In genomic region chr11:3126901-3127691, GRCh38 we compare ENCODE assay signal across 17 cellular contexts. TPM values are rescaled to one million over a fixed set of nuclear protein-coding genes. Genes with fewer than 3 reads are reported as not detected.
DNase-seq lines count a peak whose midpoint lies in the region; ATAC-seq and TF ChIP-seq lines count a peak whose summit lies in the region.
"Had no signal": no experiment of that assay in that cellular context is flagged by ENCODE, and none has a peak within 500 bp of the region (broad histone marks: within the 10 kb centered on the region; RNA-seq: fewer than 3 reads in every experiment).

No MANE protein-coding gene starts in this region.

- H3K4me1 Mint-ChIP-seq in WTC11, result no peaks in the 10 kb centered on the region
- H3K4me1 Mint-ChIP-seq: brain had no signal

- no peaks in the 10 kb centered on the region for H3K79me2 ChIP-seq in parathyroid adenoma

- DNase-seq in WTC11 (ENCODE audit: low spot score) (peak; percentile 8), left cardiac atrium (peak; percentile 23), kidney tubule cell (ENCODE audit: low spot score) (no peak), SW 1271 (lab: John Stamatoyannopoulos, UW) (no peak), AML-193 (lab: John Stamatoyannopoulos, UW) (no peak)
- DNase-seq: activated naive CD4-positive, alpha-beta T cell treated with Interleukin-2 at 50 U/mL for 16 hours; KBM-7; NCI-H1436; NCI-H226; SK-N-SH; stimulated activated CD4-positive, alpha-beta T cell treated with anti-CD3 and anti-CD28 coated beads, Interleukin-12 subunit alpha, Interleukin-12 subunit beta, amount 100 ng/mL, for 4 hours had no signal

- H3K9ac ChIP-seq in parathyroid adenoma, result no peak overlapping the region
- H3K9ac ChIP-seq: SK-N-SH had no signal

- no peak overlapping the region for H3K4me3 Mint-ChIP-seq in WTC11
- H3K4me3 Mint-ChIP-seq: brain had no signal

- POLR2A ChIA-PET in WTC11 (lab: Charles Lee), result no interaction called here

- no peaks in the 10 kb centered on the region for H3K36me3 Mint-ChIP-seq in WTC11

- peaks cover 3% of the 10 kb centered on the region for H3K9me3 Mint-ChIP-seq in WTC11
- H3K9me3 Mint-ChIP-seq: brain had no signal

- H3K4me1 ChIP-seq in parathyroid adenoma, result peaks cover 2% of the 10 kb centered on the region

- TF ChIP-seq POLR2A in GM18505 (IDR thresholded peaks at IDR 0.05; ENCODE audit: borderline replicate concordance, extremely low read depth, insufficient read depth, insufficient read length), result no peak

- CTCF ChIA-PET in WTC11 (lab: Charles Lee), result no interaction called here

- TF ChIP-seq CTCF in 22Rv1 (IDR thresholded peaks at IDR 0.05) (no peak), WTC11 (IDR thresholded peaks at IDR 0.05) (no peak), parathyroid adenoma (IDR thresholded peaks at IDR 0.05) (no peak)

- no peak overlapping the region for H3K27ac Mint-ChIP-seq in WTC11

- H3K4me3 ChIP-seq in parathyroid adenoma (ENCODE audit: low read depth, low read length), result no peak overlapping the region
- H3K4me3 ChIP-seq: A549, GM12878 had no signal

- intact Hi-C loops in left cardiac atrium (cut with DNase I), result loop anchor here in 1 of 2 donors (5.0 kb wide), 1 partner anchor 35 kb away; no protein-coding TSS in a partner anchor

- H3K36me3 ChIP-seq in parathyroid adenoma (ENCODE audit: control insufficient read depth, insufficient read depth, low read length), result no peaks in the 10 kb centered on the region

- no peak for ATAC-seq in WTC11
- no peak for ATAC-seq in left cardiac atrium
- no peak for ATAC-seq in GM18505 (IDR thresholded peaks at IDR 0.05; ENCODE audit: unreplicated experiment)
- ATAC-seq: A549, GM12878 had no signal

- no peak overlapping the region for H2AFZ ChIP-seq in parathyroid adenoma

- H3K27ac ChIP-seq in 22Rv1, result peak overlapping the region; percentile 85
- H3K27ac ChIP-seq in parathyroid adenoma, result peak overlapping the region; percentile 24
- H3K27ac ChIP-seq: A549 had no signal

- no peak overlapping the region for H3K4me2 ChIP-seq in parathyroid adenoma (ENCODE audit: low read length)
- H3K4me2 ChIP-seq: A549, SK-N-SH had no signal

- H3K27me3 Mint-ChIP-seq in WTC11 (ENCODE audit: low read depth), result no peaks in the 10 kb centered on the region

- no peaks in the 10 kb centered on the region for H3K9me3 ChIP-seq in parathyroid adenoma (ENCODE audit: control insufficient read depth, low read length)
- H3K9me3 ChIP-seq: A549, SK-N-SH had no signal

- no peaks in the 10 kb centered on the region for H3K27me3 ChIP-seq in parathyroid adenoma (ENCODE audit: control insufficient read depth, insufficient read depth, low read length)

TF ChIP-seq in WTC11, 78 proteins besides CTCF, POLR2A, EP300 and RAD21:
- TF ChIP-seq ZNF425 (CRISPR knock-in tag; conservative IDR thresholded peaks at IDR 0.05), result no peak
- TF ChIP-seq HMGA2 (CRISPR knock-in tag; IDR thresholded peaks at IDR 0.05), result no peak
- no peak for TF ChIP-seq PRDM15 (CRISPR knock-in tag; IDR thresholded peaks at IDR 0.05)
TF ChIP-seq in WTC11: peak in this region for 0.

RNA-seq across cellular contexts. Expression of gene OSBPL5, which starts 38.0 kb away (rescaled TPM):
- total RNA-seq in WTC11 (2021) (13.1 to 17.7 TPM (median 14.8 TPM) in 3 replicates), left cardiac atrium (10 to 100 TPM; 17.3 to 21.0 TPM)
- total RNA-seq: GM12878 had no signal

Comparison
In these comparisons a context has a peak if more than half of its experiments do, and no peak if none do; other contexts are left out.
1. DNase-seq: peak in WTC11 (single experiment) and left cardiac atrium (single experiment); none in kidney tubule cell (single experiment), SW 1271 (0 of 2) and AML-193 (0 of 2).